1 cellular context compared by ENCODE assay signal in genomic region chr15:52019394-52020252, GRCh38.
TF ChIP-seq lines count a peak whose summit lies in the region.

No MANE protein-coding gene starts in this region.

TF ChIP-seq in HepG2, 621 proteins besides CTCF, POLR2A, EP300 and RAD21 (continued from another document and continues in another):
- TF ChIP-seq ZNF552 (CRISPR knock-in tag; IDR thresholded peaks at IDR 0.05; ENCODE audit: borderline replicate concordance) = no peak
- no peak for TF ChIP-seq ZNF124 (CRISPR knock-in tag; IDR thresholded peaks at IDR 0.05)
- TF ChIP-seq EHMT2 (IDR thresholded peaks at IDR 0.05; ENCODE audit: borderline replicate concordance, low read depth, low read length) = no peak
- TF ChIP-seq CREBL2 (CRISPR knock-in tag; IDR thresholded peaks at IDR 0.05; ENCODE audit: borderline replicate concordance) = peak; percentile 62; the same call in 1 of the 2 replicates
- TF ChIP-seq ZNF142 (CRISPR knock-in tag; IDR thresholded peaks at IDR 0.05) = peak; percentile 74
- TF ChIP-seq CREM (IDR thresholded peaks at IDR 0.05) = no peak
- no peak for TF ChIP-seq CREM (CRISPR knock-in tag; IDR thresholded peaks at IDR 0.05)
- no peak for TF ChIP-seq ZNF180 (CRISPR knock-in tag; IDR thresholded peaks at IDR 0.05; ENCODE audit: borderline replicate concordance, low read depth)
- no peak for TF ChIP-seq ZNF850 (CRISPR knock-in tag; conservative IDR thresholded peaks at IDR 0.05)
- TF ChIP-seq ZNF75D (CRISPR knock-in tag; IDR thresholded peaks at IDR 0.05; ENCODE audit: borderline replicate concordance) = no peak
- TF ChIP-seq NPAS2 (CRISPR knock-in tag; IDR thresholded peaks at IDR 0.05; ENCODE audit: borderline replicate concordance) = no peak
- TF ChIP-seq ZNF574 (CRISPR knock-in tag; IDR thresholded peaks at IDR 0.05) = peak; percentile 64
- no peak for TF ChIP-seq HMGA1 (CRISPR knock-in tag; conservative IDR thresholded peaks at IDR 0.05)
- TF ChIP-seq ZNF609 (CRISPR knock-in tag; IDR thresholded peaks at IDR 0.05; ENCODE audit: borderline replicate concordance) = peak; percentile 55; the same call in 1 of the 2 replicates
- 0 out of 2 replicates have a peak, but pooled peaks have one; percentile 65 for TF ChIP-seq ZNF264 (CRISPR knock-in tag; IDR thresholded peaks at IDR 0.05)
- peak; percentile 70; the same call in 1 of the 2 replicates for TF ChIP-seq BORCS8-MEF2B (CRISPR knock-in tag; IDR thresholded peaks at IDR 0.05)
- peak; percentile 48 for TF ChIP-seq ZNF768 (CRISPR knock-in tag; IDR thresholded peaks at IDR 0.05)
- TF ChIP-seq ZNF563 (CRISPR knock-in tag; IDR thresholded peaks at IDR 0.05) = no peak; the same call in 1 of the 2 replicates
- no peak for TF ChIP-seq LCORL (IDR thresholded peaks at IDR 0.05)
- peak; percentile 19; the same call in 1 of the 2 replicates for TF ChIP-seq LCORL (CRISPR knock-in tag; IDR thresholded peaks at IDR 0.05)
- no peak for TF ChIP-seq THYN1 (CRISPR knock-in tag; IDR thresholded peaks at IDR 0.05; ENCODE audit: borderline replicate concordance, low read depth)
- TF ChIP-seq EED (CRISPR knock-in tag; IDR thresholded peaks at IDR 0.05) = no peak
- peak; percentile 61 for TF ChIP-seq ZBTB2 (CRISPR knock-in tag; IDR thresholded peaks at IDR 0.05; ENCODE audit: low read depth)
- no peak for TF ChIP-seq CHD2 (IDR thresholded peaks at IDR 0.05; ENCODE audit: low read depth, low read length)
- no peak for TF ChIP-seq RBM22 (optimal IDR thresholded peaks at IDR 0.05; ENCODE audit: low read length)
- no peak; the same call in 1 of the 2 replicates for TF ChIP-seq ZNF747 (CRISPR knock-in tag; IDR thresholded peaks at IDR 0.05; ENCODE audit: borderline replicate concordance)
- no peak for TF ChIP-seq KLF9 (CRISPR knock-in tag; IDR thresholded peaks at IDR 0.05; ENCODE audit: low read depth)
- TF ChIP-seq ZBTB8A (CRISPR knock-in tag; IDR thresholded peaks at IDR 0.05; ENCODE audit: borderline replicate concordance, low read depth) = no peak
- no peak for TF ChIP-seq TCF12 (IDR thresholded peaks at IDR 0.05)
- no peak for TF ChIP-seq TCF12 (CRISPR knock-in tag; IDR thresholded peaks at IDR 0.05)
- no peak for TF ChIP-seq FOXK2 (IDR thresholded peaks at IDR 0.05)
- no peak for TF ChIP-seq SNRNP70 (IDR thresholded peaks at IDR 0.05; ENCODE audit: low read depth, low read length)
- no peak for TF ChIP-seq ATF7 (IDR thresholded peaks at IDR 0.05)
- no peak for TF ChIP-seq ATF7 (CRISPR knock-in tag; IDR thresholded peaks at IDR 0.05)
- TF ChIP-seq ZNF782 (CRISPR knock-in tag; IDR thresholded peaks at IDR 0.05; ENCODE audit: borderline replicate concordance) = no peak
- no peak for TF ChIP-seq NFE2L1 (CRISPR knock-in tag; IDR thresholded peaks at IDR 0.05; ENCODE audit: borderline replicate concordance)
- TF ChIP-seq KDM3A (CRISPR knock-in tag; IDR thresholded peaks at IDR 0.05; ENCODE audit: low read depth) = no peak
- TF ChIP-seq ZNF296 (CRISPR knock-in tag; conservative IDR thresholded peaks at IDR 0.05) = no peak
- TF ChIP-seq ZMAT5 (CRISPR knock-in tag; IDR thresholded peaks at IDR 0.05; ENCODE audit: borderline replicate concordance, low read depth) = no peak
- peak; percentile 58; the same call in 1 of the 2 replicates for TF ChIP-seq HNF1B (CRISPR knock-in tag; IDR thresholded peaks at IDR 0.05)
- TF ChIP-seq BRCA1 (CRISPR knock-in tag; IDR thresholded peaks at IDR 0.05) = peak; percentile 61; the same call in 1 of the 2 replicates
- TF ChIP-seq ZNF333 (CRISPR knock-in tag; IDR thresholded peaks at IDR 0.05; ENCODE audit: borderline replicate concordance) = no peak
- 0 out of 2 replicates have a peak, but pooled peaks have one; percentile 44 for TF ChIP-seq KMT2B (CRISPR knock-in tag; IDR thresholded peaks at IDR 0.05)
- TF ChIP-seq KDM2A (CRISPR knock-in tag; IDR thresholded peaks at IDR 0.05; ENCODE audit: borderline replicate concordance, low read depth) = peak; percentile 59; the same call in 1 of the 2 replicates
- no peak for TF ChIP-seq ZBTB39 (CRISPR knock-in tag; IDR thresholded peaks at IDR 0.05)
- no peak for TF ChIP-seq RFX1 (IDR thresholded peaks at IDR 0.05)
- no peak for TF ChIP-seq HMG20B (CRISPR knock-in tag; conservative IDR thresholded peaks at IDR 0.05)
- no peak for TF ChIP-seq TOE1 (CRISPR knock-in tag; IDR thresholded peaks at IDR 0.05)
